8 cellular contexts compared by ENCODE assay signal in genomic region chr19:34343751-34344150, GRCh38.
"Had no signal": no experiment of that assay in that cellular context is flagged by ENCODE, and none has a peak within 500 bp of the region (broad histone marks: within the 10 kb centered on the region; RNA-seq: fewer than 3 reads in every experiment).

No MANE protein-coding gene starts in this region.

- DNase-seq: GDM1, GF-D8 had no signal

- FAIRE-seq: G401.6, GM12878, GM12891, GM12892, GM18507, GM19239 had no signal

- ATAC-seq: GM12878 had no signal

- H3K4me3 ChIP-seq: GM12878 had no signal
